Comparison of ENCODE assay signal across 32 cellular contexts in genomic region chr1:2156866-2157265, GRCh38.
"Had no signal": no experiment of that assay in that cellular context is flagged by ENCODE, and none has a peak within 500 bp of the region (broad histone marks: within the 10 kb centered on the region; RNA-seq: fewer than 3 reads in every experiment).

No MANE protein-coding gene starts in this region.

- H3K27ac ChIP-seq: ascending aorta, breast epithelium, cardiac muscle cell, colonic mucosa, esophagus muscularis mucosa, foreskin keratinocyte, gastrocnemius medialis, heart right ventricle, hepatocyte had no signal

- DNase-seq: activated CD4-positive, alpha-beta memory T cell treated with anti-CD3 and anti-CD28 coated beads, Interleukin-2, amount 10 ng/mL, durations not matched to agents 7 days and 5 days; activated CD4-positive, alpha-beta T cell treated with anti-CD3 and anti-CD28 coated beads for 36 hours; activated CD4-positive, alpha-beta T cell treated with anti-CD3 and anti-CD28 coated beads, Interleukin-2, amount 10 ng/mL, durations not matched to agents 24 days and 14 days; activated CD4-positive, CD25-positive, alpha-beta regulatory T cell; activated CD4-positive, CD25-positive, alpha-beta regulatory T cell treated with anti-CD3 and anti-CD28 coated beads, Interleukin-2, amount 50 U/mL, for 72 hours; activated CD8-positive, alpha-beta memory T cell treated with anti-CD3 and anti-CD28 coated beads for 24 hours; activated gamma-delta T cell; activated naive CD4-positive, alpha-beta T cell; activated naive CD4-positive, alpha-beta T cell treated with anti-CD3 and anti-CD28 coated beads, Interleukin-2, amount 10 ng/mL, durations not matched to agents 7 days and 5 days; activated naive CD8-positive, alpha-beta T cell treated with anti-CD3 and anti-CD28 coated beads, Interleukin-2, amount 10 ng/mL, durations not matched to agents 7 days and 5 days; activated T-cell treated with anti-CD3 and anti-CD28 coated beads, Interleukin-2, amount 50 U/mL, for 1 hour; activated T-cell treated with anti-CD3 and anti-CD28 coated beads, Interleukin-2, amount 50 U/mL, for 48 hours; central memory CD4-positive, alpha-beta T cell; cerebellar nuclear complex; colonic mucosa; effector memory CD4-positive, alpha-beta T cell; erythroblast; foreskin keratinocyte; gastrocnemius medialis; heart right ventricle; T-cell; T-helper 9 cell had no signal

- H3K9me3 ChIP-seq: ascending aorta, breast epithelium, colonic mucosa, esophagus muscularis mucosa, gastrocnemius medialis, heart right ventricle had no signal

- H3K4me2 ChIP-seq: hepatocyte had no signal

- H3K4me1 ChIP-seq: ascending aorta, breast epithelium, colonic mucosa, esophagus muscularis mucosa, foreskin keratinocyte, gastrocnemius medialis had no signal

- H2AFZ ChIP-seq: hepatocyte had no signal

- H3K4me3 ChIP-seq: ascending aorta, breast epithelium, cardiac muscle cell, colonic mucosa, esophagus muscularis mucosa, gastrocnemius medialis, heart right ventricle, hepatocyte had no signal

- H3K27ac Mint-ChIP-seq: activated CD4-positive, alpha-beta memory T cell treated with anti-CD3 and anti-CD28 coated beads, Interleukin-2, amount 10 ng/mL, durations not matched to agents 7 days and 5 days; activated CD4-positive, alpha-beta T cell treated with anti-CD3 and anti-CD28 coated beads for 36 hours; activated CD4-positive, alpha-beta T cell treated with anti-CD3 and anti-CD28 coated beads, Interleukin-2, amount 10 ng/mL, durations not matched to agents 24 days and 14 days; activated naive CD4-positive, alpha-beta T cell treated with anti-CD3 and anti-CD28 coated beads, Interleukin-2, amount 10 ng/mL, durations not matched to agents 7 days and 5 days; activated naive CD8-positive, alpha-beta T cell treated with anti-CD3 and anti-CD28 coated beads, Interleukin-2, amount 10 ng/mL, durations not matched to agents 7 days and 5 days; activated T-helper 1 cell treated with anti-CD3 and anti-CD28 coated beads, Interleukin-12 subunit alpha, Interleukin-12 subunit beta, Interleukin-2, Interleukin-4 antibody, amounts not matched to agents 30 ng/mL and 10 ng/mL and 1 ng/mL, durations not matched to agents 14 hours and 24 hours and 36 hours; activated T-helper 2 cell treated with anti-CD3 and anti-CD28 coated beads, Interferon-gamma antibody, Interleukin-2, Interleukin-4, amounts not matched to agents 10 μg/mL and 5 μg/mL and 100 μg/mL, durations not matched to agents 14 hours and 24 hours and 36 hours; T-cell; T-helper 1 cell treated with Interleukin-12 subunit alpha and Interleukin-12 subunit beta and Interleukin-4 antibody, amounts not matched to agents 30 μg/mL and 1 μg/mL, for 36 hours had no signal

- H3K27me3 ChIP-seq: ascending aorta, breast epithelium, cardiac muscle cell, colonic mucosa, esophagus muscularis mucosa, foreskin keratinocyte, heart right ventricle, hepatocyte had no signal

- H3K79me2 ChIP-seq: hepatocyte had no signal

- H3K27me3 Mint-ChIP-seq: activated CD4-positive, alpha-beta memory T cell treated with anti-CD3 and anti-CD28 coated beads, Interleukin-2, amount 10 ng/mL, durations not matched to agents 7 days and 5 days; activated CD4-positive, alpha-beta T cell treated with anti-CD3 and anti-CD28 coated beads for 36 hours; activated CD4-positive, alpha-beta T cell treated with anti-CD3 and anti-CD28 coated beads, Interleukin-2, amount 10 ng/mL, durations not matched to agents 24 days and 14 days; activated naive CD4-positive, alpha-beta T cell treated with anti-CD3 and anti-CD28 coated beads, Interleukin-2, amount 10 ng/mL, durations not matched to agents 7 days and 5 days; activated naive CD8-positive, alpha-beta T cell treated with anti-CD3 and anti-CD28 coated beads, Interleukin-2, amount 10 ng/mL, durations not matched to agents 7 days and 5 days; T-cell had no signal

- ATAC-seq: activated CD4-positive, alpha-beta T cell treated with anti-CD3 and anti-CD28 coated beads for 36 hours; activated naive CD4-positive, alpha-beta T cell treated with anti-CD3 and anti-CD28 coated beads, Interleukin-2, amount 50 U/mL, for 72 hours; foreskin keratinocyte; gastrocnemius medialis; heart right ventricle; T-cell had no signal

- H3K9me3 Mint-ChIP-seq: activated T-helper 1 cell treated with anti-CD3 and anti-CD28 coated beads, Interleukin-12 subunit alpha, Interleukin-12 subunit beta, Interleukin-2, Interleukin-4 antibody, amounts not matched to agents 30 ng/mL and 10 ng/mL and 1 ng/mL, durations not matched to agents 14 hours and 24 hours and 36 hours; activated T-helper 2 cell treated with anti-CD3 and anti-CD28 coated beads, Interferon-gamma antibody, Interleukin-2, Interleukin-4, amounts not matched to agents 10 μg/mL and 5 μg/mL and 100 μg/mL, durations not matched to agents 14 hours and 24 hours and 36 hours; T-helper 1 cell treated with Interleukin-12 subunit alpha and Interleukin-12 subunit beta and Interleukin-4 antibody, amounts not matched to agents 30 μg/mL and 1 μg/mL, for 36 hours had no signal

- H3K36me3 ChIP-seq: ascending aorta, breast epithelium, cardiac muscle cell, colonic mucosa, esophagus muscularis mucosa, gastrocnemius medialis, heart right ventricle had no signal

- H3K4me1 Mint-ChIP-seq: activated CD4-positive, alpha-beta memory T cell treated with anti-CD3 and anti-CD28 coated beads, Interleukin-2, amount 10 ng/mL, durations not matched to agents 7 days and 5 days had no signal

- H3K4me3 Mint-ChIP-seq: activated CD4-positive, alpha-beta memory T cell treated with anti-CD3 and anti-CD28 coated beads, Interleukin-2, amount 10 ng/mL, durations not matched to agents 7 days and 5 days; activated CD4-positive, alpha-beta T cell treated with anti-CD3 and anti-CD28 coated beads for 36 hours; activated CD4-positive, alpha-beta T cell treated with anti-CD3 and anti-CD28 coated beads, Interleukin-2, amount 10 ng/mL, durations not matched to agents 24 days and 14 days; activated naive CD4-positive, alpha-beta T cell treated with anti-CD3 and anti-CD28 coated beads, Interleukin-2, amount 10 ng/mL, durations not matched to agents 7 days and 5 days; activated naive CD8-positive, alpha-beta T cell treated with anti-CD3 and anti-CD28 coated beads, Interleukin-2, amount 10 ng/mL, durations not matched to agents 7 days and 5 days; activated T-helper 1 cell treated with anti-CD3 and anti-CD28 coated beads, Interleukin-12 subunit alpha, Interleukin-12 subunit beta, Interleukin-2, Interleukin-4 antibody, amounts not matched to agents 30 ng/mL and 10 ng/mL and 1 ng/mL, durations not matched to agents 14 hours and 24 hours and 36 hours; brain; T-cell; T-helper 1 cell treated with Interleukin-12 subunit alpha and Interleukin-12 subunit beta and Interleukin-4 antibody, amounts not matched to agents 30 μg/mL and 1 μg/mL, for 36 hours had no signal
